In genomic region chr19:3852614-3853254, GRCh38 we compare ENCODE assay signal across 8 cellular contexts. TPM values are rescaled to one million over a fixed set of nuclear protein-coding genes. Genes with fewer than 3 reads are reported as not detected.
DNase-seq lines count a peak whose midpoint lies in the region; FAIRE-seq and TF ChIP-seq lines count a peak whose summit lies in the region.

No MANE protein-coding gene starts in this region.

- H3K4me1 ChIP-seq in keratinocyte (ENCODE audit: control insufficient read depth, extremely low read depth, insufficient read depth, low read length): no peaks in the 10 kb centered on the region
- H3K4me1 ChIP-seq in neuronal stem cell (ENCODE audit: control insufficient read depth in 2 of 2, insufficient read depth in 1 of 2, low read depth in 1 of 2, low read length in 2 of 2): no peaks in the 10 kb centered on the region
- no peaks in the 10 kb centered on the region for H3K4me1 ChIP-seq in tibial nerve

- no peak overlapping the region for H3K4me2 ChIP-seq in keratinocyte (ENCODE audit: control insufficient read depth, extremely low read depth, insufficient read depth, low read depth, low read length)
- H3K4me2 ChIP-seq in neuronal stem cell (ENCODE audit: insufficient read depth, low read length, poor library complexity, severe bottlenecking): no peak overlapping the region

- H3K9me3 ChIP-seq in keratinocyte (ENCODE audit: control insufficient read depth, low read depth, low read length) (peaks cover 2% of the 10 kb centered on the region), neuronal stem cell (replicated peaks in 1 of 2; ENCODE audit: control insufficient read depth in 2 of 2, insufficient read depth in 1 of 2, low read depth in 1 of 2, low read length in 2 of 2) (peaks cover 6 to 24% of the 10 kb centered on the region in 2 donors), tibial nerve (peaks cover 0 to 44% (median 6%) of the 10 kb centered on the region in 4 donors)

- no peak overlapping the region for H3K9ac ChIP-seq in keratinocyte (ENCODE audit: control insufficient read depth, extremely low read depth, insufficient read depth, low read length)
- H3K9ac ChIP-seq in neuronal stem cell (ENCODE audit: low read depth, low read length, poor library complexity): no peak overlapping the region

- H3K27ac ChIP-seq in keratinocyte (ENCODE audit: control insufficient read depth, insufficient read depth, low read length): no peak overlapping the region
- no peak overlapping the region for H3K27ac ChIP-seq in neuronal stem cell (replicated peaks; ENCODE audit: low read length)
- H3K27ac ChIP-seq in tibial nerve: no peak overlapping the region

- no peak overlapping the region for H4K91ac ChIP-seq in neuronal stem cell (ENCODE audit: low read depth, low read length, poor library complexity)

- no peak overlapping the region for H3K4me3 ChIP-seq in keratinocyte (ENCODE audit: control insufficient read depth in 2 of 3, extremely low read depth in 1 of 3, insufficient read depth in 2 of 3, low read depth in 1 of 3, low read length in 3 of 3)
- H3K4me3 ChIP-seq in neuronal stem cell (ENCODE audit: low read length in 2 of 2): no peak overlapping the region
- no peak overlapping the region for H3K4me3 ChIP-seq in tibial nerve

- peak; percentile 60 for DNase-seq in NK-92 treated with Interleukin-12 subunit alpha and Interleukin-12 subunit beta, amount 100 ng/mL, for 24 hours (lab: John Stamatoyannopoulos, UW)
- DNase-seq in NK-92 (lab: John Stamatoyannopoulos, UW; ENCODE audit: unreplicated experiment) (no peak), M059J (ENCODE audit: low read depth) (peak; percentile 96), keratinocyte (ENCODE audit: low read depth, low spot score) (peak; percentile 55), globus pallidus (ENCODE audit: low spot score) (no peak), neuronal stem cell (ENCODE audit: low spot score) (no peak), tibial nerve (ENCODE audit: low spot score in 2 of 2) (no peak)
- peak; percentile 62 for DNase-seq in activated CD8-positive, alpha-beta memory T cell treated with anti-CD3 and anti-CD28 coated beads, Interleukin-2, amount 50 U/mL, for 4 hours

- H3K9me1 ChIP-seq in keratinocyte (ENCODE audit: control insufficient read depth, extremely low read depth, insufficient read depth, low read length): no peaks in the 10 kb centered on the region

- H4K20me1 ChIP-seq in keratinocyte (ENCODE audit: control insufficient read depth, extremely low read depth, insufficient read depth, low read length): peaks cover 9% of the 10 kb centered on the region

- no peaks in the 10 kb centered on the region for H3K79me1 ChIP-seq in neuronal stem cell (ENCODE audit: low read depth, low read length)

- H2AFZ ChIP-seq in keratinocyte (ENCODE audit: control insufficient read depth, low read length) (no peak overlapping the region), neuronal stem cell (ENCODE audit: low read length) (no peak overlapping the region)

- WGBS in neuronal stem cell (ENCODE audit: extremely low coverage in 2 of 2, insufficient read length in 2 of 2, insufficient replicate concordance in 1 of 2), 2 donors: no CpG with 5 or more reads among the region's 4 CpGs
- WGBS in tibial nerve, 2 donors: 58 to 76% methylated on average over 3 to 4 of the region's 4 CpGs

- no peak overlapping the region for H2BK15ac ChIP-seq in neuronal stem cell (ENCODE audit: low read length)

- no peak overlapping the region for H3K4ac ChIP-seq in neuronal stem cell (ENCODE audit: low read length)

- TF ChIP-seq POLR2A in tibial nerve (IDR thresholded peaks at IDR 0.05): no peak

- peak; percentile 50 to 70 (median 53) for TF ChIP-seq CTCF in keratinocyte (optimal IDR thresholded peaks at IDR 0.05 in 1 of 3, IDR thresholded peaks at IDR 0.05 in 1 of 3, conservative IDR thresholded peaks at IDR 0.05 in 1 of 3; ENCODE audit: extremely low read depth in 1 of 3, insufficient read depth in 2 of 3, low read length in 3 of 3)
- TF ChIP-seq CTCF in tibial nerve (IDR thresholded peaks at IDR 0.05): no peak

- H3K23ac ChIP-seq in neuronal stem cell (ENCODE audit: low read depth, low read length, poor library complexity): no peak overlapping the region

- H3K27me3 ChIP-seq in keratinocyte (ENCODE audit: control insufficient read depth, extremely low read depth, insufficient read depth, low read length): peaks cover 63% of the 10 kb centered on the region
- no peaks in the 10 kb centered on the region for H3K27me3 ChIP-seq in neuronal stem cell (ENCODE audit: control insufficient read depth in 3 of 3, insufficient read depth in 3 of 3, low read depth in 1 of 3, low read length in 3 of 3)
- no peaks in the 10 kb centered on the region for H3K27me3 ChIP-seq in tibial nerve

- no peak overlapping the region for H2BK12ac ChIP-seq in neuronal stem cell (ENCODE audit: low read length)

- no peak overlapping the region for H3K18ac ChIP-seq in neuronal stem cell (ENCODE audit: low read length)

- H3K79me2 ChIP-seq in keratinocyte (ENCODE audit: control insufficient read depth, insufficient read depth, low read length): no peaks in the 10 kb centered on the region

- no peak overlapping the region for H2BK5ac ChIP-seq in neuronal stem cell (ENCODE audit: low read length)

- H2BK120ac ChIP-seq in neuronal stem cell (ENCODE audit: low read depth, low read length): no peak overlapping the region

- peak; percentile 62 for FAIRE-seq in keratinocyte (lab: Jason Lieb, UNC)

- dilution Hi-C loops in keratinocyte (cut with MboI; ENCODE audit: extremely low pct_ligation_motif_present, low sequenced_read_pairs): no loop called here

- TF ChIP-seq EP300 in tibial nerve (IDR thresholded peaks at IDR 0.05): no peak

- H2AK5ac ChIP-seq in neuronal stem cell (ENCODE audit: low read depth, low read length): no peak overlapping the region

- no peak overlapping the region for H4K8ac ChIP-seq in neuronal stem cell (ENCODE audit: low read depth, low read length)

- H3K36me3 ChIP-seq in keratinocyte (ENCODE audit: control insufficient read depth in 2 of 2, extremely low read depth in 1 of 2, insufficient read depth in 2 of 2, low read length in 2 of 2) (no peaks in the 10 kb centered on the region), neuronal stem cell (replicated peaks in 1 of 2; ENCODE audit: control insufficient read depth in 2 of 2, insufficient read depth in 2 of 2, low read length in 2 of 2) (peaks cover 4 to 7% of the 10 kb centered on the region in 2 donors), tibial nerve (no peaks in the 10 kb centered on the region)

- no peak overlapping the region for H3K14ac ChIP-seq in neuronal stem cell (ENCODE audit: low read length)

RNA-seq across cellular contexts. Expression of gene ZFR2, which starts 16.1 kb away (rescaled TPM):
- not detected in 2 replicates for total RNA-seq in M059J (2014; rRNA removed; shearing (Covaris generic))
- polyA plus RNA-seq in keratinocyte: not detected in 3 replicates
- polyA plus RNA-seq in keratinocyte (2011; ENCODE audit: low read depth): not detected
- polyA plus RNA-seq in keratinocyte (2011; cell fraction: cytosol; rRNA removed): 0.09 TPM in 2 replicates
- 0.46 TPM in 1 of 2 replicates, not detected in the other for polyA plus RNA-seq in keratinocyte (2011; cell fraction: nucleus; rRNA removed)
- polyA plus RNA-seq in keratinocyte (2012; ENCODE audit: low replicate concordance): 0.41 TPM in 1 of 2 replicates, not detected in the other
- not detected in 3 replicates for polyA minus RNA-seq in keratinocyte
- polyA minus RNA-seq in keratinocyte (2011; cell fraction: cytosol; rRNA and poly(A)+ RNA removed): not detected
- polyA minus RNA-seq in keratinocyte (2011; cell fraction: nucleus; rRNA and poly(A)+ RNA removed): not detected in 2 replicates
- 12.5 TPM for polyA plus RNA-seq in neuronal stem cell (2013, experiment 1 of 2)
- polyA plus RNA-seq in neuronal stem cell (2013, experiment 2 of 2): 13.8 TPM
- not detected for total RNA-seq in tibial nerve

RNA-seq across cellular contexts. Expression of gene ATCAY, which starts 27.8 kb away (rescaled TPM):
- total RNA-seq in M059J (2014; rRNA removed; shearing (Covaris generic)): 0.12 TPM in 1 of 2 replicates, not detected in the other
- not detected in 3 replicates for polyA plus RNA-seq in keratinocyte
- polyA plus RNA-seq in keratinocyte (2011; ENCODE audit: low read depth): not detected
- polyA plus RNA-seq in keratinocyte (2011; cell fraction: cytosol; rRNA removed): not detected in 2 replicates
- not detected in 2 replicates for polyA plus RNA-seq in keratinocyte (2011; cell fraction: nucleus; rRNA removed)
- polyA plus RNA-seq in keratinocyte (2012; ENCODE audit: low replicate concordance): 0.14 TPM in 1 of 2 replicates, not detected in the other
- 0.13 TPM in 1 of 3 replicates, not detected in the others for polyA minus RNA-seq in keratinocyte
- polyA minus RNA-seq in keratinocyte (2011; cell fraction: cytosol; rRNA and poly(A)+ RNA removed): not detected
- not detected in 2 replicates for polyA minus RNA-seq in keratinocyte (2011; cell fraction: nucleus; rRNA and poly(A)+ RNA removed)
- 19.1 TPM for polyA plus RNA-seq in neuronal stem cell (2013, experiment 1 of 2)
- polyA plus RNA-seq in neuronal stem cell (2013, experiment 2 of 2): 19.7 TPM
- not detected for total RNA-seq in tibial nerve

Comparison
In these comparisons a context has a peak if more than half of its experiments do, and no peak if none do; other contexts are left out.
1. DNase-seq: peak in NK-92 treated with Interleukin-12 subunit alpha and Interleukin-12 subunit beta, amount 100 ng/mL, for 24 hours (single experiment), M059J (single experiment), activated CD8-positive, alpha-beta memory T cell treated with anti-CD3 and anti-CD28 coated beads, Interleukin-2, amount 50 U/mL, for 4 hours (single experiment) and keratinocyte (single experiment); none in NK-92 (single experiment), globus pallidus (single experiment), neuronal stem cell (single experiment) and tibial nerve (0 of 2).
2. CTCF ChIP-seq: peak in keratinocyte (3 of 3); none in tibial nerve (0 of 5).